Comparison of ENCODE assay signal across 1 cellular context in genomic region chr15:76286231-76286879, GRCh38.
TF ChIP-seq lines count a peak whose summit lies in the region.

No MANE protein-coding gene starts in this region.

TF ChIP-seq in IMR-90, 13 proteins besides CTCF, POLR2A, EP300 and RAD21:
- TF ChIP-seq SMC3 (IDR thresholded peaks at IDR 0.05; ENCODE audit: low read depth, low read length) = no peak
- no peak for TF ChIP-seq FOS (IDR thresholded peaks at IDR 0.05; ENCODE audit: low read depth, low read length)
- no peak for TF ChIP-seq BHLHE40 (IDR thresholded peaks at IDR 0.05; ENCODE audit: low read depth, low read length)
- TF ChIP-seq NFE2L2 (IDR thresholded peaks at IDR 0.05; ENCODE audit: low read depth, low read length) = no peak
- no peak for TF ChIP-seq CHD1 (IDR thresholded peaks at IDR 0.05; ENCODE audit: low read depth, low read length)
- TF ChIP-seq MAFK (IDR thresholded peaks at IDR 0.05; ENCODE audit: low read depth, low read length) = no peak
- no peak for TF ChIP-seq CEBPB (IDR thresholded peaks at IDR 0.05; ENCODE audit: low read depth, low read length)
TF ChIP-seq in IMR-90: peak in this region for 0.
